Comparison of ENCODE assay signal across 8 cellular contexts in the genomic region with DNA sequence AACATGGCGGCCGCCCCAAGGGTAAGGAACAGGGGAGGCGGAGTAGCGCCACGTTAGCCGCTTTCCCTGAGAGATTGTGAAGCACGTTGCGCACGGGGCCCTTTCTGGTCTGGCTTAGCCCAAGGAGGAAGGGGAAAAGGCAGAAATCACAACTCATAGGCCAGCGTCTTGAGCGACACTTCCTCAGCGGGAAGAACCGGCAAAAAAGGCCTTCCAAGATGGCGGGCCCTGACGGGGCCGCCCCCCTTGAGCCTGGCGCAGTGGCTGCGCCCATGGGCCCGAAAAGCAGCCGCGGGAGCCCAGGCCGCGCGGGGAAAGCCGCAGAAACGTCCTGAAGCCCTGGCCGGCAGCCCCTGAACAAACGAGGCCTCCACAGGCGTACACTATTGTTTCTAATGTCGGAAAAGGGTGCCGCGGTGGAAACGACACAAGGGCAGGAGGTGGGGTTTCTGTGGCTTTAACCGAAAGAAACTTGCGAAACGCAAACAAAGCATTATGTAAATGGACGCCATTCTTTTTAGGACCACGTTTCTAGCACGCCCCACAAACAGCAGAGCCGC. TPM values are rescaled to one million over a fixed set of nuclear protein-coding genes. Genes with fewer than 3 reads are reported as not detected.
A peak's percentile ranks its signal among the peaks of the same experiment; 100 is the strongest.
DNase-seq lines count a peak whose midpoint lies in the region; ATAC-seq and TF ChIP-seq lines count a peak whose summit lies in the region.

No MANE protein-coding gene starts in this region.

- no peak for TF ChIP-seq CTCF in kidney epithelial cell (IDR thresholded peaks at IDR 0.05; ENCODE audit: insufficient read depth, low read length, poor library complexity, severe bottlenecking)

- H3K27me3 ChIP-seq in kidney epithelial cell (ENCODE audit: control insufficient read depth, insufficient read depth, low read length): no peaks in the 10 kb centered on the region

- peak; percentile 82 for DNase-seq in NK-92 treated with Interleukin-12 subunit alpha and Interleukin-12 subunit beta, amount 100 ng/mL, for 24 hours (lab: John Stamatoyannopoulos, UW)
- DNase-seq in NK-92 (lab: John Stamatoyannopoulos, UW; ENCODE audit: unreplicated experiment): no peak
- peak; percentile 69 for DNase-seq in NCI-H2171 (lab: John Stamatoyannopoulos, UW)
- DNase-seq in cerebellar cortex (ENCODE audit: low spot score): peak; percentile 67
- DNase-seq in kidney epithelial cell (ENCODE audit: low read depth): no peak
- DNase-seq in stimulated activated CD4-positive, alpha-beta T cell treated with anti-CD3 and anti-CD28 coated beads, Interleukin-12 subunit alpha, Interleukin-12 subunit beta, amount 100 ng/mL, for 48 hours (ENCODE audit: low read depth in 2 of 3, low spot score in 1 of 3): peak; percentile 64 to 70 (median 66)

- peak overlapping the region; percentile 94 for H3K4me3 ChIP-seq in kidney epithelial cell (ENCODE audit: low read depth, low read length)

- peak; percentile 49 for ATAC-seq in HG03045 (IDR thresholded peaks at IDR 0.05; ENCODE audit: unreplicated experiment)
- peak; percentile 25 to 30 for ATAC-seq in activated CD4-positive, CD25-positive, alpha-beta regulatory T cell treated with anti-CD3 and anti-CD28 coated beads, Interleukin-2, amount 50 U/mL, for 24 hours

- no peaks in the 10 kb centered on the region for H3K36me3 ChIP-seq in kidney epithelial cell (ENCODE audit: control insufficient read depth, insufficient read depth, low read length)

RNA-seq across cellular contexts. Expression of gene PCBP1, which starts 0.9 kb away (rescaled TPM):
- total RNA-seq in kidney epithelial cell: 144 and 150 TPM in 2 replicates

Comparison
In these comparisons a context has a peak if more than half of its experiments do, and no peak if none do; other contexts are left out.
1. DNase-seq: peak in NK-92 treated with Interleukin-12 subunit alpha and Interleukin-12 subunit beta, amount 100 ng/mL, for 24 hours (single experiment), NCI-H2171 (single experiment), cerebellar cortex (single experiment) and stimulated activated CD4-positive, alpha-beta T cell treated with anti-CD3 and anti-CD28 coated beads, Interleukin-12 subunit alpha, Interleukin-12 subunit beta, amount 100 ng/mL, for 48 hours (3 of 3); none in NK-92 (single experiment) and kidney epithelial cell (single experiment).